ENCODE assay signal across 22 cellular contexts in genomic region chr1:36675931-36676562, GRCh38.
A peak's percentile ranks its signal among the peaks of the same experiment; 100 is the strongest.
DNase-seq lines count a peak whose midpoint lies in the region; ATAC-seq, FAIRE-seq and TF ChIP-seq lines count a peak whose summit lies in the region.
"Had no signal": no experiment of that assay in that cellular context is flagged by ENCODE, and none has a peak within 500 bp of the region (broad histone marks: within the 10 kb centered on the region; RNA-seq: fewer than 3 reads in every experiment).

No MANE protein-coding gene starts in this region.

- H3K4me3 ChIP-seq in K562 (no peak overlapping the region), mammary epithelial cell (replicated peaks in 1 of 3; ENCODE audit: insufficient read depth in 1 of 3, low read depth in 2 of 3, low read length in 3 of 3) (no peak overlapping the region)
- H3K4me3 ChIP-seq: BLaER1 had no signal

- no peak for ATAC-seq in K562
- ATAC-seq in HG03521 (IDR thresholded peaks at IDR 0.05; ENCODE audit: unreplicated experiment) = no peak

- no peak overlapping the region for H3K27ac ChIP-seq in K562 (ENCODE audit: extremely low read depth, low read depth, low read length)
- H3K27ac ChIP-seq in mammary epithelial cell (ENCODE audit: insufficient read depth, low read depth, low read length) = no peak overlapping the region
- H3K27ac ChIP-seq: BLaER1 had no signal

- DNase-seq in D721Med (ENCODE audit: insufficient read length, low spot score) (no peak), K562 (ENCODE audit: extremely low read depth in 1 of 4, low spot score in 3 of 4) (no peak), medulla oblongata (ENCODE audit: extremely low spot score) (peak; percentile 20), pons (ENCODE audit: low spot score) (peak; percentile 48), mammary epithelial cell (no peak), NCI-H526 (lab: John Stamatoyannopoulos, UW) (no peak)
- DNase-seq: 8988T; ACHN; BE2C; C1 segment of cervical spinal cord; CD4-positive, alpha-beta memory T cell; CD4-positive, CD25-positive, alpha-beta regulatory T cell; CD8-positive, alpha-beta memory T cell; COR-L47; DMS79 treated with DMSO at 0.1 percent for 48 hours; GF-D8 had no signal

- H2AFZ ChIP-seq in K562 (ENCODE audit: low read depth, low read length) (no peak overlapping the region), mammary epithelial cell (ENCODE audit: low read depth, low read length) (no peak overlapping the region)

- WGBS in K562 (ENCODE audit: insufficient coverage, low coverage, missing lambda C conversion rate) = 0% methylated on average over 6 of the region's 6 CpGs
- WGBS in mammary epithelial cell (ENCODE audit: low coverage, missing lambda C conversion rate) = 81% methylated on average over 6 of the region's 6 CpGs

- no peak for TF ChIP-seq EP300 in K562 (IDR thresholded peaks at IDR 0.05; ENCODE audit: low read length)

- in situ Hi-C loops in K562 (cut with MboI) (no loop called here), mammary epithelial cell (cut with MboI; ENCODE audit: low sequenced_read_pairs in 2 of 2) (no loop called here)

- TF ChIP-seq POLR2A in K562 (conservative IDR thresholded peaks at IDR 0.05) = no peak

- H4K20me1 ChIP-seq in K562 (replicated peaks; ENCODE audit: control insufficient read depth, insufficient read depth, low read length) (no peaks in the 10 kb centered on the region), mammary epithelial cell (ENCODE audit: insufficient read depth, low read length) (no peaks in the 10 kb centered on the region)
- H4K20me1 ChIP-seq: BLaER1 had no signal

- peaks cover 7 to 15% of the 10 kb centered on the region in 2 experiments; a peak in 3 of 5 replicates for H3K27me3 ChIP-seq in K562 (ENCODE audit: control insufficient read depth in 2 of 2, insufficient read depth in 2 of 2, low read length in 2 of 2)
- no peaks in the 10 kb centered on the region for H3K27me3 ChIP-seq in mammary epithelial cell (ENCODE audit: insufficient read depth, low read length)
- H3K27me3 ChIP-seq: BE2C, BLaER1 had no signal

- no peak for TF ChIP-seq RAD21 in K562 (CRISPR knock-in tag; conservative IDR thresholded peaks at IDR 0.05 in 1 of 2, IDR thresholded peaks at IDR 0.05 in 1 of 2)

- H3K36me3 ChIP-seq in K562 (ENCODE audit: control insufficient read depth, insufficient read depth, low read length) (no peaks in the 10 kb centered on the region), mammary epithelial cell (ENCODE audit: insufficient read depth, low read length) (no peaks in the 10 kb centered on the region)
- H3K36me3 ChIP-seq: BE2C, BLaER1 had no signal

- FAIRE-seq in D721Med (lab: Jason Lieb, UNC) (peak; percentile 61), K562 (lab: Jason Lieb, UNC) (no peak)
- FAIRE-seq: A204.1, G401.6, GM12891, GM19239 had no signal

- H3K4me1 ChIP-seq in K562 (replicated peaks in 1 of 2; ENCODE audit: control insufficient read depth in 2 of 2, insufficient read depth in 2 of 2, low read length in 2 of 2) (no peaks in the 10 kb centered on the region), mammary epithelial cell (ENCODE audit: insufficient read depth, low read length) (no peaks in the 10 kb centered on the region)
- H3K4me1 ChIP-seq: BE2C, BLaER1 had no signal

- CTCF ChIA-PET in K562 (lab: Yijun Ruan, JAX; ENCODE audit: low intra/inter-chr PET ratio) = no interaction called here
- CTCF ChIA-PET in mammary epithelial cell (lab: Charles Lee; ENCODE audit: low non-redundant PET) = no interaction called here

- H3K9ac ChIP-seq in K562 (ENCODE audit: insufficient read depth in 1 of 2, low read depth in 2 of 2, low read length in 2 of 2) = no peak overlapping the region
- no peak overlapping the region for H3K9ac ChIP-seq in mammary epithelial cell (ENCODE audit: insufficient read depth, low read length)
- H3K9ac ChIP-seq: BLaER1 had no signal

- intact Hi-C loops in K562 (cut with micrococcal nuclease) (no loop called here), mammary epithelial cell (cut with micrococcal nuclease) (no loop called here)

- no peaks in the 10 kb centered on the region for H3K9me1 ChIP-seq in K562 (ENCODE audit: control insufficient read depth, insufficient read depth, low read length)

- dilution Hi-C loops in mammary epithelial cell (cut with HindIII; ENCODE audit: low sequenced_read_pairs) = no loop called here

- H3K79me2 ChIP-seq in K562 (ENCODE audit: control insufficient read depth, insufficient read depth, low read length) (no peaks in the 10 kb centered on the region), mammary epithelial cell (ENCODE audit: insufficient read depth, low read length) (no peaks in the 10 kb centered on the region)

- H3K4me2 ChIP-seq in K562 (ENCODE audit: insufficient read depth, low read length) (no peak overlapping the region), mammary epithelial cell (ENCODE audit: insufficient read depth, low read depth, low read length) (no peak overlapping the region)
- H3K4me2 ChIP-seq: BLaER1 had no signal

- BruUV-seq in K562 (replicated peaks; lab: Mats Ljungman, UMichigan) (no TSS peak), mammary epithelial cell (replicated peaks; lab: Mats Ljungman, UMichigan) (no TSS peak)

- no peak for TF ChIP-seq CTCF in D721Med (IDR thresholded peaks at IDR 0.05; ENCODE audit: insufficient read depth, missing control alignments)
- TF ChIP-seq CTCF in K562 (IDR thresholded peaks at IDR 0.05 in 2 of 3, conservative IDR thresholded peaks at IDR 0.05 in 1 of 3; ENCODE audit: insufficient read depth in 2 of 3, low read depth in 1 of 3, low read length in 3 of 3) = no peak
- TF ChIP-seq CTCF in mammary epithelial cell (conservative IDR thresholded peaks at IDR 0.05 in 1 of 2, IDR thresholded peaks at IDR 0.05 in 1 of 2; ENCODE audit: extremely low read depth in 1 of 2, insufficient read depth in 1 of 2, low read depth in 1 of 2, low read length in 2 of 2) = no peak

- H3K9me3 ChIP-seq in K562 (replicated peaks; ENCODE audit: control insufficient read depth, insufficient read depth, low read depth, low read length) (no peaks in the 10 kb centered on the region), mammary epithelial cell (replicated peaks; ENCODE audit: insufficient read depth, low read length) (no peaks in the 10 kb centered on the region)
- H3K9me3 ChIP-seq: BE2C, BLaER1 had no signal

- POLR2A ChIA-PET in K562 (lab: Yijun Ruan, JAX) = no interaction called here

Comparison
In these comparisons a context has a peak if more than half of its experiments do, and no peak if none do; other contexts are left out.
1. DNase-seq: peak in medulla oblongata (single experiment) and pons (single experiment); none in D721Med (single experiment), K562 (0 of 4), mammary epithelial cell (single experiment) and NCI-H526 (0 of 2).